In the genomic region with DNA sequence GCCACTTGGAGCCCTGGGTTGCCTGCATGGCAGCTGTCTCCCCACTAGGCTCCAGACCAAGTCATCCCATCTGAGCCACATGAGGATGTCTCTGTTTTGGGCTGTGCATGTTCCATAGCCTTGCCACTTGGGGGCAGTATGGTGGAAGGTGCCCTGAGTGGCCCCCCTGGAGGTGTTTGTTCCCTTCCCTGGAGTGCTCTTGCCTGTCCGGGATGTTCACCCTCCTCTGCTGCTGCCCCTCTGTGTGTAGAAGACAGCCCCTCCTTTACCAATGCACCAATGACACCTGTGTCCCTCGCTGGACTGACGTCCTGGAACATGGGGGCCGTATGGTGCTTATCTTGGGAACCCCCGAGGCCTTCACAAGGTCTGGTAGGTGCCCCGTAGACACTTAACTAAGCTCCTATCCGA, we compare ENCODE assay signal across 8 cellular contexts.
A peak's percentile ranks its signal among the peaks of the same experiment; 100 is the strongest.
DNase-seq lines count a peak whose midpoint lies in the region; ATAC-seq and TF ChIP-seq lines count a peak whose summit lies in the region.

No MANE protein-coding gene starts in this region.

- peak; percentile 55 for ATAC-seq in GM19043 (IDR thresholded peaks at IDR 0.05; ENCODE audit: low read depth, unreplicated experiment)
- ATAC-seq in HG03097 (IDR thresholded peaks at IDR 0.05; ENCODE audit: low FRiP score, unreplicated experiment) = no peak

- POLR2A ChIA-PET in BJ (lab: Charles Lee) = no interaction called here

- no peak overlapping the region for H3K4me3 ChIP-seq in BJ (ENCODE audit: low read depth, low read length)

- CTCF ChIA-PET in BJ (lab: Yijun Ruan, JAX) = interaction anchor here (0.9 kb wide), 1 partner anchor 12 kb away, joined by 3 read pairs; no protein-coding TSS in a partner anchor

- TF ChIP-seq CTCF in BJ (IDR thresholded peaks at IDR 0.05; ENCODE audit: insufficient read depth, low read depth, low read length) (peak; percentile 48), glutamatergic neuron (IDR thresholded peaks at IDR 0.05; ENCODE audit: partially characterized antibody, unreplicated experiment) (peak; percentile 13)

- no peaks in the 10 kb centered on the region for H3K9me3 Mint-ChIP-seq in glutamatergic neuron (ENCODE audit: unreplicated experiment)

- H3K27me3 ChIP-seq in BJ (ENCODE audit: control insufficient read depth, insufficient read depth, low read length) = no peaks in the 10 kb centered on the region

- no peak overlapping the region for H3K4me3 Mint-ChIP-seq in glutamatergic neuron (ENCODE audit: unreplicated experiment)

- no peak overlapping the region for H3K27ac Mint-ChIP-seq in glutamatergic neuron (ENCODE audit: unreplicated experiment)

- H3K36me3 Mint-ChIP-seq in glutamatergic neuron (ENCODE audit: unreplicated experiment) = peaks cover 6% of the 10 kb centered on the region

- peaks cover 4% of the 10 kb centered on the region for H3K36me3 ChIP-seq in BJ (ENCODE audit: control insufficient read depth, insufficient read depth, low read length)

- DNase-seq in BJ (ENCODE audit: low read depth) = no peak
- peak; percentile 60 for DNase-seq in NCI-H69 (lab: John Stamatoyannopoulos, UW)
- DNase-seq in glutamatergic neuron = no peak
- no peak for DNase-seq in middle frontal gyrus (ENCODE audit: extremely low spot score, low spot score)
- DNase-seq in activated effector memory CD4-positive, alpha-beta T cell treated with anti-CD3 and anti-CD28 coated beads, Interleukin-2, amount 50 U/mL, for 16 hours = no peak
- no peak for DNase-seq in activated CD4-positive, CD25-positive, alpha-beta regulatory T cell (lab: John Stamatoyannopoulos, UW)

- no peaks in the 10 kb centered on the region for H3K4me1 Mint-ChIP-seq in glutamatergic neuron (ENCODE audit: low read depth, unreplicated experiment)

- H3K27me3 Mint-ChIP-seq in glutamatergic neuron (ENCODE audit: unreplicated experiment) = peaks cover 5% of the 10 kb centered on the region
